In genomic region chr5:38830521-38831051, GRCh38 we compare ENCODE assay signal across 1 cellular context.
TF ChIP-seq lines count a peak whose summit lies in the region.

No MANE protein-coding gene starts in this region.

TF ChIP-seq in HepG2, 621 proteins besides CTCF, POLR2A, EP300 and RAD21 (continued from another document and continues in another):
- TF ChIP-seq ZHX2 (IDR thresholded peaks at IDR 0.05; ENCODE audit: low read depth) (0 out of 2 replicates have a peak, but pooled peaks have one; percentile 50), ZHX2 (CRISPR knock-in tag; IDR thresholded peaks at IDR 0.05; ENCODE audit: borderline replicate concordance) (no peak), ZNF232 (CRISPR knock-in tag; IDR thresholded peaks at IDR 0.05; ENCODE audit: borderline replicate concordance) (no peak), NCOA1 (CRISPR knock-in tag; IDR thresholded peaks at IDR 0.05) (no peak), ZZZ3 (CRISPR knock-in tag; IDR thresholded peaks at IDR 0.05; ENCODE audit: borderline replicate concordance) (no peak), TRIM24 (CRISPR knock-in tag; IDR thresholded peaks at IDR 0.05) (0 out of 2 replicates have a peak, but pooled peaks have one; percentile 18), IRF2 (CRISPR knock-in tag; IDR thresholded peaks at IDR 0.05) (peak; percentile 75), ZNF546 (CRISPR knock-in tag; conservative IDR thresholded peaks at IDR 0.05) (no peak), THAP9 (CRISPR knock-in tag; IDR thresholded peaks at IDR 0.05; ENCODE audit: borderline replicate concordance) (no peak), CCAR2 (optimal IDR thresholded peaks at IDR 0.05; ENCODE audit: low read depth, low read length) (no peak), ZXDC (CRISPR knock-in tag; IDR thresholded peaks at IDR 0.05) (no peak), MZF1 (CRISPR knock-in tag; IDR thresholded peaks at IDR 0.05; ENCODE audit: borderline replicate concordance) (no peak), ZFP62 (CRISPR knock-in tag; IDR thresholded peaks at IDR 0.05) (no peak), MBNL3 (CRISPR knock-in tag; conservative IDR thresholded peaks at IDR 0.05) (no peak), FOSL2 (CRISPR knock-in tag; IDR thresholded peaks at IDR 0.05) (peak; percentile 95), ZNF556 (CRISPR knock-in tag; IDR thresholded peaks at IDR 0.05; ENCODE audit: borderline replicate concordance) (no peak), ZNF784 (CRISPR knock-in tag; IDR thresholded peaks at IDR 0.05; ENCODE audit: borderline replicate concordance) (no peak), ZNF230 (CRISPR knock-in tag; IDR thresholded peaks at IDR 0.05) (no peak), GATAD1 (CRISPR knock-in tag; IDR thresholded peaks at IDR 0.05) (peak; percentile 29; the same call in 1 of the 2 replicates), HMGA1 (CRISPR knock-in tag; conservative IDR thresholded peaks at IDR 0.05) (no peak), ZSCAN21 (CRISPR knock-in tag; IDR thresholded peaks at IDR 0.05; ENCODE audit: borderline replicate concordance) (no peak; the same call in 1 of the 2 replicates), PRDM15 (CRISPR knock-in tag; IDR thresholded peaks at IDR 0.05) (no peak), ZNF367 (CRISPR knock-in tag; IDR thresholded peaks at IDR 0.05; ENCODE audit: borderline replicate concordance) (no peak), USF2 (IDR thresholded peaks at IDR 0.05; ENCODE audit: low read depth, low read length) (no peak), USF2 (CRISPR knock-in tag; IDR thresholded peaks at IDR 0.05; ENCODE audit: borderline replicate concordance) (no peak), ZBTB8A (CRISPR knock-in tag; IDR thresholded peaks at IDR 0.05; ENCODE audit: borderline replicate concordance, low read depth) (no peak), ZNF790 (CRISPR knock-in tag; IDR thresholded peaks at IDR 0.05; ENCODE audit: borderline replicate concordance) (no peak), ZNF383 (CRISPR knock-in tag; IDR thresholded peaks at IDR 0.05; ENCODE audit: borderline replicate concordance) (no peak), KLF13 (CRISPR knock-in tag; IDR thresholded peaks at IDR 0.05) (no peak), ZBTB21 (CRISPR knock-in tag; IDR thresholded peaks at IDR 0.05) (peak; percentile 82), NFIB (CRISPR knock-in tag; IDR thresholded peaks at IDR 0.05; ENCODE audit: borderline replicate concordance) (no peak), CEBPG (CRISPR knock-in tag; IDR thresholded peaks at IDR 0.05) (peak; percentile 93), ZNF263 (CRISPR knock-in tag; IDR thresholded peaks at IDR 0.05) (no peak), ATF6 (CRISPR knock-in tag; conservative IDR thresholded peaks at IDR 0.05) (no peak), HIC2 (CRISPR knock-in tag; IDR thresholded peaks at IDR 0.05; ENCODE audit: low read depth) (0 out of 2 replicates have a peak, but pooled peaks have one; percentile 58), MXD1 (CRISPR knock-in tag; IDR thresholded peaks at IDR 0.05) (no peak), TBX2 (CRISPR knock-in tag; IDR thresholded peaks at IDR 0.05; ENCODE audit: borderline replicate concordance) (peak; percentile 65; the same call in 1 of the 2 replicates)
